In genomic region chr2:11696736-11697102, GRCh38 we compare ENCODE assay signal across 1 cellular context.
TF ChIP-seq lines count a peak whose summit lies in the region.

No MANE protein-coding gene starts in this region.

TF ChIP-seq in K562, 482 proteins besides CTCF, POLR2A, EP300 and RAD21 (continued from another document):
- no peak for TF ChIP-seq ZNF146 (CRISPR knock-in tag; IDR thresholded peaks at IDR 0.05; ENCODE audit: unreplicated experiment)
- TF ChIP-seq RAD51 (IDR thresholded peaks at IDR 0.05; ENCODE audit: borderline replicate concordance, low read depth) = no peak
- TF ChIP-seq NEUROD1 (IDR thresholded peaks at IDR 0.05; ENCODE audit: borderline replicate concordance, low read depth, low read length, partially characterized antibody) = no peak
- no peak for TF ChIP-seq FIP1L1 (IDR thresholded peaks at IDR 0.05; ENCODE audit: low read depth, low read length, poor library complexity, severe bottlenecking)
- no peak for TF ChIP-seq ZNF134 (CRISPR knock-in tag; conservative IDR thresholded peaks at IDR 0.05)
- TF ChIP-seq GATAD2B (IDR thresholded peaks at IDR 0.05; ENCODE audit: borderline replicate concordance) = no peak
- no peak for TF ChIP-seq BRD9 (IDR thresholded peaks at IDR 0.05; ENCODE audit: low read depth, partially characterized antibody)
